ENCODE assay signal across 13 cellular contexts in genomic region chr11:2293396-2294339, GRCh38. TPM values are rescaled to one million over a fixed set of nuclear protein-coding genes. Genes with fewer than 3 reads are reported as not detected.
DNase-seq lines count a peak whose midpoint lies in the region; ATAC-seq and TF ChIP-seq lines count a peak whose summit lies in the region.
"Had no signal": no experiment of that assay in that cellular context is flagged by ENCODE, and none has a peak within 500 bp of the region (broad histone marks: within the 10 kb centered on the region; RNA-seq: fewer than 3 reads in every experiment).

No MANE protein-coding gene starts in this region.

- intact Hi-C loops in left ventricle myocardium superior (cut with micrococcal nuclease) = no loop called here

- H3K27me3 Mint-ChIP-seq in osteocyte (ENCODE audit: unreplicated experiment) = peaks cover 27% of the 10 kb centered on the region
- H3K27me3 Mint-ChIP-seq: activated T-helper 17 cell treated with anti-CD3 and anti-CD28 coated beads, Interleukin-2, amount 50 U/mL, for 72 hours had no signal

- ATAC-seq in left ventricle myocardium superior (peak; percentile 5), HG03196 (IDR thresholded peaks at IDR 0.05; ENCODE audit: unreplicated experiment) (no peak), HG02759 (IDR thresholded peaks at IDR 0.05; ENCODE audit: unreplicated experiment) (no peak)
- ATAC-seq: activated T-helper 17 cell treated with anti-CD3 and anti-CD28 coated beads, Interleukin-2, amount 50 U/mL, for 72 hours had no signal

- no peaks in the 10 kb centered on the region for H3K27me3 ChIP-seq in HL-60 (ENCODE audit: insufficient read depth, poor library complexity, severe bottlenecking)

- peaks cover 3% of the 10 kb centered on the region for H3K4me1 Mint-ChIP-seq in osteocyte (ENCODE audit: unreplicated experiment)

- no peak overlapping the region for H3K4me3 Mint-ChIP-seq in osteocyte (ENCODE audit: unreplicated experiment)
- H3K4me3 Mint-ChIP-seq: activated T-helper 17 cell treated with anti-CD3 and anti-CD28 coated beads, Interleukin-2, amount 50 U/mL, for 72 hours had no signal

- DNase-seq in HL-60 (ENCODE audit: low read depth in 1 of 2, low spot score in 1 of 2) (peak in 1 of 2 experiments; percentile 79), OCI-M1 (lab: John Stamatoyannopoulos, UW) (peak; percentile 81), left ventricle myocardium superior (peak; percentile 35), osteocyte (ENCODE audit: extremely low spot score, unreplicated experiment) (peak; percentile 78), cerebellar cortex (ENCODE audit: low spot score) (no peak)
- DNase-seq: NCI-H1092 treated with DMSO at 0.1 percent for 48 hours, NCI-H510A, SHP77 had no signal

- no peaks in the 10 kb centered on the region for H3K9me3 Mint-ChIP-seq in osteocyte (ENCODE audit: unreplicated experiment)
- H3K9me3 Mint-ChIP-seq: activated T-helper 17 cell treated with anti-CD3 and anti-CD28 coated beads, Interleukin-2, amount 50 U/mL, for 72 hours had no signal

- no peaks in the 10 kb centered on the region for H3K36me3 Mint-ChIP-seq in osteocyte (ENCODE audit: unreplicated experiment)

- H3K27ac ChIP-seq in HL-60 (replicated peaks) = no peak overlapping the region

- peak; percentile 38 for TF ChIP-seq CTCF in HL-60 (IDR thresholded peaks at IDR 0.05; ENCODE audit: insufficient read depth, low read length)
- no peak for TF ChIP-seq CTCF in osteocyte (IDR thresholded peaks at IDR 0.05)

- H3K4me3 ChIP-seq in HL-60 (replicated peaks; ENCODE audit: insufficient read depth, low read length) = no peak overlapping the region

- H3K27ac Mint-ChIP-seq in osteocyte (ENCODE audit: unreplicated experiment) = no peak overlapping the region
- H3K27ac Mint-ChIP-seq: activated T-helper 17 cell treated with anti-CD3 and anti-CD28 coated beads, Interleukin-2, amount 50 U/mL, for 72 hours had no signal

RNA-seq across cellular contexts. Expression of gene C11orf21, which starts 8.1 kb away (rescaled TPM):
- total RNA-seq in left ventricle myocardium superior = 66.5 TPM
- total RNA-seq in osteocyte = 0.16 TPM in 1 of 2 replicates, not detected in the other
- total RNA-seq: bronchial epithelial cell, epithelial cell of proximal tubule had no signal

RNA-seq across cellular contexts. Expression of gene TSPAN32, which starts 8.1 kb away (rescaled TPM):
- total RNA-seq in left ventricle myocardium superior = 19.9 TPM
- 0.76 and 1.2 TPM in 2 replicates for total RNA-seq in osteocyte
- total RNA-seq: bronchial epithelial cell, epithelial cell of proximal tubule had no signal

RNA-seq across cellular contexts. Expression of gene ASCL2, which starts 23.3 kb away (rescaled TPM):
- total RNA-seq in left ventricle myocardium superior (0.17 TPM), osteocyte (not detected in 2 replicates)

Comparison
In these comparisons a context has a peak if more than half of its experiments do, and no peak if none do; other contexts are left out.
1. RNA of gene C11orf21, which starts 8.1 kb away (total RNA-seq): 66.5 TPM in left ventricle myocardium superior (single experiment); 0.16 TPM in osteocyte; every median in the first group is over 10 times any median in the second.